Comparison of ENCODE assay signal across 13 cellular contexts in the genomic region with DNA sequence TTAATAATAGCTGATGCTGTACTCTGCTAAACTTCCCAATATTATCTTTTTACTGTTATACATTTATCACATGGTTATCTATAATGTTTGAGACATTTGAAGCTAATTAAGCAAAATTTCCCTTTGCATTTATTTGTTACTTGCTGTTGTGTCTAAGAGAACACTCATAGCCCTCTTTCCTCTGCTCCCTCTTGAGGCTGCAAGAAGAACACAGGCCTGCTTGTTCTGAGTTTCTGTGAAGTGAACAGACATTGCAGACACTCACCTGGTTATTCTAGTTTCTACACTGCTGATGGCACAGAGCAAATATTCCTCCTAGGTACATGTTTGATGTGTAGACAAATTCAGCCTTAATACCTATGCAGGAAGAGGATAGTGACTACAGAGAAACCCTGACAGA.
A peak's percentile ranks its signal among the peaks of the same experiment; 100 is the strongest.
DNase-seq lines count a peak whose midpoint lies in the region; ATAC-seq and TF ChIP-seq lines count a peak whose summit lies in the region.
"Had no signal": no experiment of that assay in that cellular context is flagged by ENCODE, and none has a peak within 500 bp of the region (broad histone marks: within the 10 kb centered on the region; RNA-seq: fewer than 3 reads in every experiment).

No MANE protein-coding gene starts in this region.

- no peaks in the 10 kb centered on the region for H3K4me1 Mint-ChIP-seq in activated CD8-positive, alpha-beta T cell treated with anti-CD3 and anti-CD28 coated beads, Interleukin-2, amount 10 ng/mL, durations not matched to agents 7 days and 5 days (ENCODE audit: low read depth)

- H3K27ac ChIP-seq in A673 (ENCODE audit: low read depth, low read length, poor library complexity, severe bottlenecking) (no peak overlapping the region), lower lobe of right lung (no peak overlapping the region)
- H3K27ac ChIP-seq: BLaER1 treated with 17β-estradiol and CSF1 and Interleukin-3, amounts not matched to agents 10 nM and 100 nM; SJCRH30; upper lobe of right lung had no signal

- peaks cover 6% of the 10 kb centered on the region for H3K9me3 ChIP-seq in A673 (ENCODE audit: low read depth, low read length, poor library complexity, severe bottlenecking)
- no peaks in the 10 kb centered on the region for H3K9me3 ChIP-seq in lower lobe of right lung
- H3K9me3 ChIP-seq: BLaER1 treated with 17β-estradiol and CSF1 and Interleukin-3, amounts not matched to agents 10 nM and 100 nM; SJCRH30; upper lobe of right lung had no signal

- intact Hi-C loops in A673 (cut with micrococcal nuclease; ENCODE audit: unreplicated experiment) (loop anchor here (5.0 to 10.0 kb wide), 2 partner anchors 103 to 580 kb away; a partner anchor contains a TSS), lower lobe of right lung (cut with DNase I) (no loop called here)

- peaks cover 23% of the 10 kb centered on the region for H3K4me1 ChIP-seq in A673 (ENCODE audit: insufficient read depth, low read length, poor library complexity, severe bottlenecking)
- no peaks in the 10 kb centered on the region for H3K4me1 ChIP-seq in lower lobe of right lung
- H3K4me1 ChIP-seq: BLaER1 treated with 17β-estradiol and CSF1 and Interleukin-3, amounts not matched to agents 10 nM and 100 nM; SJCRH30; upper lobe of right lung had no signal

- no peak overlapping the region for H3K27ac Mint-ChIP-seq in activated CD8-positive, alpha-beta T cell treated with anti-CD3 and anti-CD28 coated beads, Interleukin-2, amount 10 ng/mL, durations not matched to agents 7 days and 5 days

- H3K4me3 Mint-ChIP-seq in activated CD8-positive, alpha-beta T cell treated with anti-CD3 and anti-CD28 coated beads, Interleukin-2, amount 10 ng/mL, durations not matched to agents 7 days and 5 days = no peak overlapping the region
- H3K4me3 Mint-ChIP-seq: activated T-cell treated with anti-CD3 and anti-CD28 coated beads, Interleukin-2, amount 50 U/mL, for 4 hours had no signal

- CTCF ChIA-PET in A673 (lab: Charles Lee) = no interaction called here
- CTCF ChIA-PET in activated CD8-positive, alpha-beta T cell treated with anti-CD3 and anti-CD28 coated beads, Interleukin-2, amount 10 ng/mL, durations not matched to agents 7 days and 5 days (lab: Charles Lee) = no interaction called here

- H3K9me3 Mint-ChIP-seq in activated CD8-positive, alpha-beta T cell treated with anti-CD3 and anti-CD28 coated beads, Interleukin-2, amount 10 ng/mL, durations not matched to agents 7 days and 5 days (ENCODE audit: insufficient read depth) = no peaks in the 10 kb centered on the region
- H3K9me3 Mint-ChIP-seq: activated T-cell treated with anti-CD3 and anti-CD28 coated beads, Interleukin-2, amount 50 U/mL, for 4 hours had no signal

- POLR2A ChIA-PET in A673 (lab: Charles Lee; ENCODE audit: low non-redundant PET) = no interaction called here
- POLR2A ChIA-PET in activated CD8-positive, alpha-beta T cell treated with anti-CD3 and anti-CD28 coated beads, Interleukin-2, amount 10 ng/mL, durations not matched to agents 7 days and 5 days (lab: Charles Lee) = no interaction called here

- BruUV-seq in A673 (replicated peaks; lab: Mats Ljungman, UMichigan) = no TSS peak

- H3K36me3 ChIP-seq in A673 (ENCODE audit: insufficient read depth, low read length, poor library complexity, severe bottlenecking) = no peaks in the 10 kb centered on the region
- H3K36me3 ChIP-seq in kidney epithelial cell (ENCODE audit: control insufficient read depth, insufficient read depth, low read length) = no peaks in the 10 kb centered on the region
- H3K36me3 ChIP-seq in lower lobe of right lung = no peaks in the 10 kb centered on the region
- H3K36me3 ChIP-seq: BLaER1 treated with 17β-estradiol and CSF1 and Interleukin-3, amounts not matched to agents 10 nM and 100 nM; SJCRH30; upper lobe of right lung had no signal

- no peaks in the 10 kb centered on the region for H3K36me3 Mint-ChIP-seq in activated CD8-positive, alpha-beta T cell treated with anti-CD3 and anti-CD28 coated beads, Interleukin-2, amount 10 ng/mL, durations not matched to agents 7 days and 5 days (ENCODE audit: low read depth)

- H3K27me3 ChIP-seq in A673 (replicated peaks; ENCODE audit: insufficient read depth, low read depth, low read length, poor library complexity) (no peaks in the 10 kb centered on the region), kidney epithelial cell (ENCODE audit: control insufficient read depth, insufficient read depth, low read length) (no peaks in the 10 kb centered on the region), lower lobe of right lung (ENCODE audit: low read depth) (no peaks in the 10 kb centered on the region)
- H3K27me3 ChIP-seq: BLaER1 treated with 17β-estradiol and CSF1 and Interleukin-3, amounts not matched to agents 10 nM and 100 nM; SJCRH30; upper lobe of right lung had no signal

- TF ChIP-seq CTCF in A673 (conservative IDR thresholded peaks at IDR 0.05; ENCODE audit: low read depth, low read length) (peak; percentile 56), LNCAP (IDR thresholded peaks at IDR 0.05) (peak; percentile 30; the same call in 1 of the 2 replicates), astrocyte of the spinal cord (IDR thresholded peaks at IDR 0.05; ENCODE audit: low read depth, low read length) (peak; percentile 55), kidney epithelial cell (IDR thresholded peaks at IDR 0.05; ENCODE audit: insufficient read depth, low read length, poor library complexity, severe bottlenecking) (peak; percentile 65), lower lobe of right lung (IDR thresholded peaks at IDR 0.05) (no peak)

- DNase-seq in A673 (ENCODE audit: low spot score) (peak; percentile 9), astrocyte of the spinal cord (ENCODE audit: low read depth, low spot score) (peak; percentile 12), kidney epithelial cell (ENCODE audit: low read depth) (peak; percentile 19), superior temporal gyrus (ENCODE audit: extremely low spot score) (no peak), lower lobe of right lung (no peak)
- DNase-seq in activated CD8-positive, alpha-beta T cell treated with anti-CD3 and anti-CD28 coated beads, Interleukin-2, amount 10 ng/mL, durations not matched to agents 7 days and 5 days = no peak
- DNase-seq: activated T-cell treated with anti-CD3 and anti-CD28 coated beads, Interleukin-2, amount 50 U/mL, for 4 hours; midbrain; SJCRH30; upper lobe of right lung had no signal

- no peaks in the 10 kb centered on the region for H3K27me3 Mint-ChIP-seq in activated CD8-positive, alpha-beta T cell treated with anti-CD3 and anti-CD28 coated beads, Interleukin-2, amount 10 ng/mL, durations not matched to agents 7 days and 5 days (ENCODE audit: low read depth)

- ATAC-seq in HG02623 (IDR thresholded peaks at IDR 0.05; ENCODE audit: unreplicated experiment) (no peak), lower lobe of right lung (no peak)
- ATAC-seq in activated CD8-positive, alpha-beta T cell treated with anti-CD3 and anti-CD28 coated beads, Interleukin-2, amount 10 ng/mL, durations not matched to agents 7 days and 5 days = no peak
- ATAC-seq: activated T-cell treated with anti-CD3 and anti-CD28 coated beads, Interleukin-2, amount 50 U/mL, for 4 hours; upper lobe of right lung had no signal

- in situ Hi-C loops in astrocyte of the spinal cord (cut with HindIII; ENCODE audit: low sequenced_read_pairs) = no loop called here

- no peak overlapping the region for H3K4me3 ChIP-seq in A673 (ENCODE audit: low read depth, low read length, poor library complexity, severe bottlenecking)
- H3K4me3 ChIP-seq in astrocyte of the spinal cord (ENCODE audit: low read depth, low read length) = no peak overlapping the region
- no peak overlapping the region for H3K4me3 ChIP-seq in kidney epithelial cell (ENCODE audit: low read depth, low read length)
- no peak overlapping the region for H3K4me3 ChIP-seq in lower lobe of right lung
- H3K4me3 ChIP-seq: BLaER1 treated with 17β-estradiol and CSF1 and Interleukin-3, amounts not matched to agents 10 nM and 100 nM; SJCRH30; upper lobe of right lung had no signal

Comparison
In these comparisons a context has a peak if more than half of its experiments do, and no peak if none do; other contexts are left out.
1. DNase-seq: peak in A673 (single experiment), astrocyte of the spinal cord (single experiment) and kidney epithelial cell (single experiment); none in activated CD8-positive, alpha-beta T cell treated with anti-CD3 and anti-CD28 coated beads, Interleukin-2, amount 10 ng/mL, durations not matched to agents 7 days and 5 days (single experiment), superior temporal gyrus (single experiment) and lower lobe of right lung (single experiment).